Comparison of ENCODE assay signal across 24 cellular contexts in the genomic region with DNA sequence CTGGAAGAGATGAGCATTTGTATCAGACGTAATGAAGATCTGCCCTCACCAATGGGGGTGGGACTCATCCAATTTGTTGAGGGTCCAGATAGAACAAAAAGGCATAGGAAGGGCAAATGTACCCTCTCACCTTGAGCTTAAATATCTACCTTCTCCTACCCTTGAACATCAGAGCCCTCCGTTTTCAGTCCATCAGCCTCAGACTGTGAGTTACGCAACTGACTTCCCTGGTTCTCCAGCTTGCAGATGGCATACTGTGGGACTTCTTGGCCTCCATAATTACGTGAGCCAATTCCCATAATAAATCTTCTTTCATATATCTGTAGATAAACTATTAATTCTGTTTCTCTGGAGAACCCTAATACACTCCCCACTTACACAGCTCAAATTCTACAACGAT. TPM values are rescaled to one million over a fixed set of nuclear protein-coding genes. Genes with fewer than 3 reads are reported as not detected.
DNase-seq lines count a peak whose midpoint lies in the region; ATAC-seq, FAIRE-seq and TF ChIP-seq lines count a peak whose summit lies in the region.
"Had no signal": no experiment of that assay in that cellular context is flagged by ENCODE, and none has a peak within 500 bp of the region (broad histone marks: within the 10 kb centered on the region; RNA-seq: fewer than 3 reads in every experiment).

No MANE protein-coding gene starts in this region.

- no peaks in the 10 kb centered on the region for H3K27me3 ChIP-seq in HepG2 (ENCODE audit: control insufficient read depth in 1 of 2, insufficient read depth in 2 of 2, low read length in 2 of 2)
- H3K27me3 ChIP-seq in right lobe of liver = no peaks in the 10 kb centered on the region
- H3K27me3 ChIP-seq in mesenchymal stem cell (ENCODE audit: control insufficient read depth in 1 of 2, insufficient read depth in 1 of 2, low read length in 2 of 2) = no peaks in the 10 kb centered on the region
- no peaks in the 10 kb centered on the region for H3K27me3 ChIP-seq in smooth muscle cell (ENCODE audit: low read depth)
- H3K27me3 ChIP-seq: BE2C; BLaER1 treated with 17β-estradiol and CSF1 and Interleukin-3, amounts not matched to agents 10 nM and 100 nM had no signal

- no peak overlapping the region for H3K4ac ChIP-seq in mesenchymal stem cell (ENCODE audit: low read depth in 1 of 2, low read length in 2 of 2)

- H4K91ac ChIP-seq in mesenchymal stem cell (ENCODE audit: low read length) = no peak overlapping the region

- TF ChIP-seq POLR2A in HepG2 (IDR thresholded peaks at IDR 0.05; ENCODE audit: insufficient read depth in 1 of 2, low read depth in 2 of 2, low read length in 2 of 2) (no peak), right lobe of liver (IDR thresholded peaks at IDR 0.05) (no peak)

- no peak overlapping the region for H2BK5ac ChIP-seq in mesenchymal stem cell (ENCODE audit: low read depth, low read length, poor library complexity, severe bottlenecking)

- intact Hi-C loops in HepG2 (cut with micrococcal nuclease; ENCODE audit: unreplicated experiment) = no loop called here
- intact Hi-C loops in right lobe of liver (cut with DNase I) = no loop called here

- H3K79me1 ChIP-seq in mesenchymal stem cell (replicated peaks; ENCODE audit: low read length, poor library complexity, severe bottlenecking) = no peaks in the 10 kb centered on the region

- no peak overlapping the region for H2BK120ac ChIP-seq in mesenchymal stem cell (ENCODE audit: low read depth, low read length)

- H2BK15ac ChIP-seq in mesenchymal stem cell (ENCODE audit: low read depth, poor library complexity, severe bottlenecking) = no peak overlapping the region

- DNase-seq in HepG2 (ENCODE audit: low spot score) (no peak), right lobe of liver (no peak), mesenchymal stem cell (no peak), smooth muscle cell (lab: John Stamatoyannopoulos, UW; ENCODE audit: unreplicated experiment) (no peak), foreskin melanocyte (no peak), GDM1 (lab: John Stamatoyannopoulos, UW) (no peak), HTR-8/SVneo (ENCODE audit: insufficient read length, low spot score) (no peak)
- DNase-seq: 8988T; ACHN; AML-193; BE2C; Calu3; CD4-positive, alpha-beta T cell; CD8-positive, alpha-beta memory T cell; DMS53; DMS79 treated with DMSO at 0.1 percent for 48 hours; GM23248; H7; HCEC 1CT had no signal

- ATAC-seq in HepG2 = no peak
- no peak for ATAC-seq in right lobe of liver
- ATAC-seq: A549 had no signal

- no peaks in the 10 kb centered on the region for H3K9me3 ChIP-seq in HepG2 (ENCODE audit: low read length)
- no peaks in the 10 kb centered on the region for H3K9me3 ChIP-seq in right lobe of liver
- no peaks in the 10 kb centered on the region for H3K9me3 ChIP-seq in mesenchymal stem cell (ENCODE audit: control insufficient read depth, low read length)
- no peaks in the 10 kb centered on the region for H3K9me3 ChIP-seq in smooth muscle cell (replicated peaks; ENCODE audit: low read depth)
- H3K9me3 ChIP-seq: A549; BE2C; BLaER1 treated with 17β-estradiol and CSF1 and Interleukin-3, amounts not matched to agents 10 nM and 100 nM had no signal

- WGBS in HepG2 (ENCODE audit: low lambda C conversion rate) = 35% methylated on average over 5 of the region's 5 CpGs
- 93% methylated on average over 5 of the region's 5 CpGs for WGBS in right lobe of liver (ENCODE audit: insufficient coverage, low coverage, low lambda C conversion rate, missing lambda C conversion rate)
- 92% methylated on average over 4 of the region's 5 CpGs for WGBS in mesenchymal stem cell
- 83% methylated on average over 5 of the region's 5 CpGs for WGBS in smooth muscle cell (ENCODE audit: low lambda C conversion rate)

- H3K4me3 ChIP-seq in HepG2 (replicated peaks in 1 of 3; ENCODE audit: insufficient read depth in 1 of 3, low read depth in 2 of 3, low read length in 3 of 3) (no peak overlapping the region), right lobe of liver (no peak overlapping the region), mesenchymal stem cell (ENCODE audit: insufficient read depth in 1 of 2, low read depth in 1 of 2, low read length in 2 of 2) (no peak overlapping the region), smooth muscle cell (no peak overlapping the region)
- H3K4me3 ChIP-seq: A549; BLaER1 treated with 17β-estradiol and CSF1 and Interleukin-3, amounts not matched to agents 10 nM and 100 nM; GM12878; GM23248 had no signal

- H3K79me2 ChIP-seq in HepG2 (ENCODE audit: insufficient read depth, low read length) (no peaks in the 10 kb centered on the region), smooth muscle cell (ENCODE audit: low read depth) (no peaks in the 10 kb centered on the region)

- FAIRE-seq in HepG2 (lab: Jason Lieb, UNC) (no peak), HTR-8/SVneo (lab: Jason Lieb, UNC) (no peak)
- FAIRE-seq: A549, GM12878, H1 had no signal

- no peak overlapping the region for H3K14ac ChIP-seq in mesenchymal stem cell (ENCODE audit: low read length in 2 of 2)

- TF ChIP-seq EP300 in HepG2 (IDR thresholded peaks at IDR 0.05; ENCODE audit: low read depth in 2 of 2, low read length in 2 of 2) (no peak), HepG2 (CRISPR knock-in tag; IDR thresholded peaks at IDR 0.05; ENCODE audit: borderline replicate concordance) (no peak), Ishikawa (IDR thresholded peaks at IDR 0.05; ENCODE audit: borderline replicate concordance) (no peak)

- POLR2A ChIA-PET in HepG2 (lab: Yijun Ruan, JAX) = no interaction called here

- TF ChIP-seq RAD21 in HepG2 (CRISPR knock-in tag; IDR thresholded peaks at IDR 0.05) (no peak), Ishikawa (IDR thresholded peaks at IDR 0.05; ENCODE audit: low read depth) (no peak)

- H3K4me1 ChIP-seq in HepG2 (ENCODE audit: insufficient read depth, low read length) (no peaks in the 10 kb centered on the region), right lobe of liver (no peaks in the 10 kb centered on the region), mesenchymal stem cell (ENCODE audit: control insufficient read depth, insufficient read depth, low read depth, low read length) (peaks cover 8% of the 10 kb centered on the region), smooth muscle cell (ENCODE audit: low read depth) (peaks cover 26% of the 10 kb centered on the region)
- H3K4me1 ChIP-seq: A549 had no signal

- TF ChIP-seq CTCF in HepG2 (CRISPR knock-in tag; IDR thresholded peaks at IDR 0.05) = no peak
- TF ChIP-seq CTCF in right lobe of liver (IDR thresholded peaks at IDR 0.05) = no peak
- TF ChIP-seq CTCF in smooth muscle cell (IDR thresholded peaks at IDR 0.05; ENCODE audit: borderline replicate concordance, insufficient read depth, poor library complexity, severe bottlenecking) = no peak

- no peak overlapping the region for H4K8ac ChIP-seq in mesenchymal stem cell (ENCODE audit: low read length)

- no peak overlapping the region for H3K23ac ChIP-seq in mesenchymal stem cell (ENCODE audit: low read length in 2 of 2)

- H2BK12ac ChIP-seq in mesenchymal stem cell (ENCODE audit: low read length in 2 of 2) = peak overlapping the region in 1 of 2 experiments; percentile 50

- H3K36me3 ChIP-seq in HepG2 (replicated peaks in 1 of 2; ENCODE audit: control insufficient read depth in 1 of 2, insufficient read depth in 2 of 2, low read length in 2 of 2) = no peaks in the 10 kb centered on the region
- H3K36me3 ChIP-seq in right lobe of liver = no peaks in the 10 kb centered on the region
- no peaks in the 10 kb centered on the region for H3K36me3 ChIP-seq in mesenchymal stem cell (ENCODE audit: control insufficient read depth in 1 of 2, insufficient read depth in 2 of 2, low read depth in 1 of 2, low read length in 2 of 2)
- no peaks in the 10 kb centered on the region for H3K36me3 ChIP-seq in smooth muscle cell (ENCODE audit: low read depth)
- H3K36me3 ChIP-seq: BE2C; BLaER1 treated with 17β-estradiol and CSF1 and Interleukin-3, amounts not matched to agents 10 nM and 100 nM had no signal

- no peak overlapping the region for H3K18ac ChIP-seq in mesenchymal stem cell (ENCODE audit: low read depth in 1 of 2, low read length in 2 of 2)

- H2AFZ ChIP-seq in HepG2 (ENCODE audit: low read length) (no peak overlapping the region), mesenchymal stem cell (ENCODE audit: low read depth, low read length) (no peak overlapping the region), smooth muscle cell (ENCODE audit: low read depth) (no peak overlapping the region)
- H2AFZ ChIP-seq: GM23248 had no signal

- peak overlapping the region; percentile 97 for H2AK5ac ChIP-seq in mesenchymal stem cell (ENCODE audit: low read length, severe bottlenecking)

- H4K20me1 ChIP-seq in HepG2 (ENCODE audit: insufficient read depth, low read length) = no peaks in the 10 kb centered on the region
- H4K20me1 ChIP-seq in smooth muscle cell (ENCODE audit: low read depth) = no peaks in the 10 kb centered on the region
- H4K20me1 ChIP-seq: BLaER1 treated with 17β-estradiol and CSF1 and Interleukin-3, amounts not matched to agents 10 nM and 100 nM had no signal

- no TSS peak for BruUV-seq in HepG2 (replicated peaks; lab: Mats Ljungman, UMichigan)

- H3K27ac ChIP-seq in HepG2 (ENCODE audit: extremely low read length, insufficient read depth, low read length) = no peak overlapping the region
- H3K27ac ChIP-seq in right lobe of liver = no peak overlapping the region
- peak overlapping the region; percentile 35 for H3K27ac ChIP-seq in mesenchymal stem cell (ENCODE audit: low read length, poor library complexity, severe bottlenecking)
- H3K27ac ChIP-seq in smooth muscle cell (ENCODE audit: low read depth) = peak overlapping the region; percentile 91
- H3K27ac ChIP-seq: A549; BLaER1 treated with 17β-estradiol and CSF1 and Interleukin-3, amounts not matched to agents 10 nM and 100 nM; GM23248 had no signal

- H3K4me2 ChIP-seq in HepG2 (ENCODE audit: low read depth, low read length) = no peak overlapping the region
- no peak overlapping the region for H3K4me2 ChIP-seq in mesenchymal stem cell (ENCODE audit: low read length, poor library complexity, severe bottlenecking)
- peak overlapping the region; percentile 60 for H3K4me2 ChIP-seq in smooth muscle cell
- H3K4me2 ChIP-seq: A549 had no signal

- in situ Hi-C loops in HepG2 (cut with HindIII; ENCODE audit: extremely low pct_ligation_motif_present, low pct_unique_long_range_greater_than_20kb) = no loop called here

- CTCF ChIA-PET in HepG2 (lab: Yijun Ruan, JAX; ENCODE audit: low intra/inter-chr PET ratio, low total read pairs) = no interaction called here

- H3K9ac ChIP-seq in HepG2 (ENCODE audit: insufficient read depth, low read depth, low read length) (no peak overlapping the region), mesenchymal stem cell (ENCODE audit: low read length) (no peak overlapping the region), smooth muscle cell (ENCODE audit: low read depth) (no peak overlapping the region)
- H3K9ac ChIP-seq: BLaER1 treated with 17β-estradiol and CSF1 and Interleukin-3, amounts not matched to agents 10 nM and 100 nM; GM23248 had no signal

- peaks cover 22% of the 10 kb centered on the region for H3F3A ChIP-seq in smooth muscle cell (ENCODE audit: low read depth)

RNA-seq across cellular contexts. Expression of gene GUCY1A1, which starts 56.5 kb away (rescaled TPM):
- total RNA-seq in HepG2 (2016; rRNA removed; fragmentation: Illumina TruSeq; extraction: Trizol) (not detected in 2 replicates), right lobe of liver (1 to 10 TPM; 3.7 to 7.8 (median 6.5) TPM), smooth muscle cell (269 and 295 TPM in 2 replicates)
- not detected in 2 replicates for total RNA-seq in HepG2 (2016; cell fraction: cytosol; rRNA removed; fragmentation: Illumina TruSeq; extraction: Trizol; ENCODE audit: low read depth)
- total RNA-seq in HepG2 (2016; cell fraction: insoluble cytoplasmic fraction; rRNA removed; fragmentation: Illumina TruSeq; extraction: Trizol) = not detected in 2 replicates
- not detected in 2 replicates for total RNA-seq in HepG2 (2016; cell fraction: membrane; rRNA removed; fragmentation: Illumina TruSeq; extraction: Trizol)
- total RNA-seq in HepG2 (2016; cell fraction: nucleus; rRNA removed; fragmentation: Illumina TruSeq; extraction: Trizol) = not detected in 2 replicates
- polyA plus RNA-seq in HepG2 (2011; rRNA removed) (not detected in 2 replicates), smooth muscle cell (138 and 172 TPM in 2 replicates)
- not detected in 2 replicates for polyA plus RNA-seq in HepG2 (2011; cell fraction: cytosol; rRNA removed)
- polyA plus RNA-seq in HepG2 (2011; cell fraction: nucleus; rRNA removed) = 0.07 TPM in 1 of 2 replicates, not detected in the other
- polyA plus RNA-seq in HepG2 (2012) = not detected in 2 replicates
- not detected in 2 replicates for polyA plus RNA-seq in HepG2 (2016; cell fraction: cytosol; fragmentation: Illumina TruSeq; extraction: Trizol; ENCODE audit: low read depth)
- not detected in 2 replicates for polyA plus RNA-seq in HepG2 (2016; cell fraction: insoluble cytoplasmic fraction; fragmentation: Illumina TruSeq; extraction: Trizol; ENCODE audit: low read depth)
- polyA plus RNA-seq in HepG2 (2016; cell fraction: membrane; fragmentation: Illumina TruSeq; extraction: Trizol; ENCODE audit: low read depth) = not detected in 2 replicates
- polyA plus RNA-seq in HepG2 (2016; cell fraction: nucleus; fragmentation: Illumina TruSeq; extraction: Trizol; ENCODE audit: insufficient read depth, low read depth) = not detected in 2 replicates
- polyA minus RNA-seq in HepG2 (2011; rRNA and poly(A)+ RNA removed; ENCODE audit: low replicate concordance) = 0.14 TPM in 1 of 2 replicates, not detected in the other
- polyA minus RNA-seq in HepG2 (2011; cell fraction: cytosol; rRNA and poly(A)+ RNA removed) = not detected in 2 replicates
- not detected in 2 replicates for polyA minus RNA-seq in HepG2 (2011; cell fraction: nucleus; rRNA and poly(A)+ RNA removed)
- polyA plus RNA-seq in mesenchymal stem cell (2013, experiment 1 of 2) = 3.6 TPM
- polyA plus RNA-seq in mesenchymal stem cell (2013, experiment 2 of 2) = 2.6 TPM
- total RNA-seq: CD4-positive, alpha-beta T cell; CD8-positive, alpha-beta memory T cell; GM23248; H1 had no signal
- polyA plus RNA-seq: A549; CD8-positive, alpha-beta memory T cell; GM23248; H1 had no signal

Comparison
In these comparisons a context has a peak if more than half of its experiments do, and no peak if none do; other contexts are left out.
1. H3K27ac ChIP-seq: peak in mesenchymal stem cell (single experiment) and smooth muscle cell (single experiment); none in HepG2 (single experiment) and right lobe of liver (0 of 3).
2. RNA of gene GUCY1A1, which starts 56.5 kb away (total RNA-seq): 269 to 295 TPM in smooth muscle cell; 3.7 to 7.8 TPM in right lobe of liver and not detected in HepG2; every median in the first group is over 10 times any median in the second.